Comparison of ENCODE assay signal across 9 cellular contexts in genomic region chr22:19419464-19420178, GRCh38. TPM values are rescaled to one million over a fixed set of nuclear protein-coding genes. Genes with fewer than 3 reads are reported as not detected.
A peak's percentile ranks its signal among the peaks of the same experiment; 100 is the strongest.
DNase-seq lines count a peak whose midpoint lies in the region; ATAC-seq and TF ChIP-seq lines count a peak whose summit lies in the region.
"Had no signal": no experiment of that assay in that cellular context is flagged by ENCODE, and none has a peak within 500 bp of the region (broad histone marks: within the 10 kb centered on the region; RNA-seq: fewer than 3 reads in every experiment).

No MANE protein-coding gene starts in this region.

- H3K9me3 ChIP-seq in CD8-positive, alpha-beta T cell (ENCODE audit: low read length) = no peaks in the 10 kb centered on the region

- intact Hi-C loops in CD8-positive, alpha-beta T cell (cut with DNase I, micrococcal nuclease) = loop anchor here in 1 of 2 experiments (5.0 kb wide), 1 partner anchor 1208 kb away; no protein-coding TSS in a partner anchor
- intact Hi-C loops in sciatic nerve (cut with DNase I) = no loop called here

- no peaks in the 10 kb centered on the region for H3K36me3 ChIP-seq in CD8-positive, alpha-beta T cell (ENCODE audit: insufficient read depth, low read length)

- CTCF ChIA-PET in CD8-positive, alpha-beta T cell (lab: Charles Lee) = no interaction called here
- CTCF ChIA-PET in RWPE1 (lab: Yijun Ruan, JAX) = no interaction called here

- H3K9me3 Mint-ChIP-seq in CD8-positive, alpha-beta T cell = no peaks in the 10 kb centered on the region
- no peaks in the 10 kb centered on the region for H3K9me3 Mint-ChIP-seq in T-helper 1 cell treated with Interleukin-12 subunit alpha and Interleukin-12 subunit beta and Interleukin-4 antibody, amounts not matched to agents 30 μg/mL and 1 μg/mL, for 36 hours

- POLR2A ChIA-PET in CD8-positive, alpha-beta T cell (lab: Charles Lee) = interaction anchor here (1.5 to 2.9 kb wide), 3 partner anchors 10 to 27 kb away, joined by 3 to 19 read pairs (median 4); partner anchors contain the start of genes C22orf39, HIRA and MRPL40
- POLR2A ChIA-PET in RWPE1 (lab: Yijun Ruan, JAX; ENCODE audit: low non-redundant PET) = no interaction called here

- ATAC-seq in CD8-positive, alpha-beta T cell = peak; percentile 91
- ATAC-seq in GM21390 (IDR thresholded peaks at IDR 0.05; ENCODE audit: unreplicated experiment) = peak; percentile 61
- ATAC-seq in HG03571 (IDR thresholded peaks at IDR 0.05; ENCODE audit: unreplicated experiment) = no peak
- ATAC-seq in sciatic nerve = no peak

- no peak for TF ChIP-seq CTCF in CD8-positive, alpha-beta T cell (IDR thresholded peaks at IDR 0.05)
- TF ChIP-seq CTCF in fibroblast of villous mesenchyme (IDR thresholded peaks at IDR 0.05; ENCODE audit: insufficient read depth, low read depth, low read length) = no peak
- TF ChIP-seq CTCF in RWPE1 (conservative IDR thresholded peaks at IDR 0.05; ENCODE audit: low read depth) = no peak

- peak in 5 of 7 experiments; percentile 7 to 59 (median 31) for DNase-seq in CD8-positive, alpha-beta T cell
- DNase-seq in fibroblast of villous mesenchyme (ENCODE audit: low read depth) (peak; percentile 17), RWPE1 (ENCODE audit: low spot score) (no peak), RKO (ENCODE audit: low spot score) (no peak), sciatic nerve (ENCODE audit: low spot score) (no peak)

- H3K4me1 ChIP-seq in CD8-positive, alpha-beta T cell (ENCODE audit: insufficient read depth, low read length) = peaks cover 44% of the 10 kb centered on the region

- H3K4me3 Mint-ChIP-seq in CD8-positive, alpha-beta T cell = peak overlapping the region; percentile 16
- peak overlapping the region; percentile 45 for H3K4me3 Mint-ChIP-seq in T-helper 1 cell treated with Interleukin-12 subunit alpha and Interleukin-12 subunit beta and Interleukin-4 antibody, amounts not matched to agents 30 μg/mL and 1 μg/mL, for 36 hours
- H3K4me3 Mint-ChIP-seq: mesothelial cell of epicardium had no signal

- no peaks in the 10 kb centered on the region for H3K27me3 Mint-ChIP-seq in CD8-positive, alpha-beta T cell (ENCODE audit: low read depth)
- H3K27me3 Mint-ChIP-seq in T-helper 1 cell treated with Interleukin-12 subunit alpha and Interleukin-12 subunit beta and Interleukin-4 antibody, amounts not matched to agents 30 μg/mL and 1 μg/mL, for 36 hours (ENCODE audit: low read depth) = no peaks in the 10 kb centered on the region

- H3K4me3 ChIP-seq in CD8-positive, alpha-beta T cell (ENCODE audit: low read depth, low read length) = no peak overlapping the region
- no peak overlapping the region for H3K4me3 ChIP-seq in fibroblast of villous mesenchyme (ENCODE audit: low read depth, low read length)

- H3K27me3 ChIP-seq in CD8-positive, alpha-beta T cell (ENCODE audit: insufficient read depth, low read length) = no peaks in the 10 kb centered on the region

- H3K27ac Mint-ChIP-seq in CD8-positive, alpha-beta T cell = peak overlapping the region; percentile 92
- peak overlapping the region; percentile 81 for H3K27ac Mint-ChIP-seq in T-helper 1 cell treated with Interleukin-12 subunit alpha and Interleukin-12 subunit beta and Interleukin-4 antibody, amounts not matched to agents 30 μg/mL and 1 μg/mL, for 36 hours
- H3K27ac Mint-ChIP-seq: mesothelial cell of epicardium had no signal

- peaks cover 70% of the 10 kb centered on the region for H3K4me1 Mint-ChIP-seq in CD8-positive, alpha-beta T cell (ENCODE audit: low read depth)
- H3K4me1 Mint-ChIP-seq in T-helper 1 cell treated with Interleukin-12 subunit alpha and Interleukin-12 subunit beta and Interleukin-4 antibody, amounts not matched to agents 30 μg/mL and 1 μg/mL, for 36 hours (ENCODE audit: low read depth) = peaks cover 57% of the 10 kb centered on the region

- H3K27ac ChIP-seq in CD8-positive, alpha-beta T cell (ENCODE audit: low read depth, low read length) = peak overlapping the region; percentile 54
- H3K27ac ChIP-seq in RWPE1 = no peak overlapping the region

- peaks cover 2% of the 10 kb centered on the region for H3K36me3 Mint-ChIP-seq in CD8-positive, alpha-beta T cell
- H3K36me3 Mint-ChIP-seq in T-helper 1 cell treated with Interleukin-12 subunit alpha and Interleukin-12 subunit beta and Interleukin-4 antibody, amounts not matched to agents 30 μg/mL and 1 μg/mL, for 36 hours (ENCODE audit: low read depth) = peaks cover 5% of the 10 kb centered on the region

RNA-seq across cellular contexts. Expression of gene HIRA, which starts 11.9 kb away (rescaled TPM):
- total RNA-seq in CD8-positive, alpha-beta T cell = 10 to 100 TPM; 16.1 to 16.7 TPM
- total RNA-seq in fibroblast of villous mesenchyme (18.7 and 19.0 TPM in 2 replicates), sciatic nerve (26.2 TPM)

RNA-seq across cellular contexts. Expression of gene MRPL40, which starts 12.7 kb away (rescaled TPM):
- total RNA-seq in CD8-positive, alpha-beta T cell = 10 to 100 TPM in 1 of 2 experiments, 1 to 10 TPM in 1; 9.9 to 10.5 TPM
- total RNA-seq in fibroblast of villous mesenchyme (46.2 and 52.2 TPM in 2 replicates), sciatic nerve (18.7 TPM)

RNA-seq across cellular contexts. Expression of gene C22orf39, which starts 27.9 kb away (rescaled TPM):
- total RNA-seq in CD8-positive, alpha-beta T cell = 10 to 100 TPM; 31.0 to 34.1 TPM
- total RNA-seq in fibroblast of villous mesenchyme (11.3 and 12.5 TPM in 2 replicates), sciatic nerve (43.8 TPM)

RNA-seq across cellular contexts. Expression of gene UFD1, which starts 59.4 kb away (rescaled TPM):
- 10 to 100 TPM; 67.8 to 70.8 TPM for total RNA-seq in CD8-positive, alpha-beta T cell
- total RNA-seq in fibroblast of villous mesenchyme (44.9 and 67.3 TPM in 2 replicates), sciatic nerve (41.5 TPM)

Comparison
In these comparisons a context has a peak if more than half of its experiments do, and no peak if none do; other contexts are left out.
1. ATAC-seq: peak in CD8-positive, alpha-beta T cell (single experiment) and GM21390 (single experiment); none in HG03571 (single experiment) and sciatic nerve (single experiment).
2. DNase-seq: peak in CD8-positive, alpha-beta T cell (5 of 7) and fibroblast of villous mesenchyme (single experiment); none in RWPE1 (single experiment), RKO (single experiment) and sciatic nerve (single experiment).